ENCODE assay signal across 15 cellular contexts in genomic region chr3:63753567-63753966, GRCh38.
A peak's percentile ranks its signal among the peaks of the same experiment; 100 is the strongest.
DNase-seq lines count a peak whose midpoint lies in the region; ATAC-seq, FAIRE-seq and TF ChIP-seq lines count a peak whose summit lies in the region.
"Had no signal": no experiment of that assay in that cellular context is flagged by ENCODE, and none has a peak within 500 bp of the region (broad histone marks: within the 10 kb centered on the region; RNA-seq: fewer than 3 reads in every experiment).

No MANE protein-coding gene starts in this region.

- H3K4me3 ChIP-seq in astrocyte (ENCODE audit: insufficient read depth, low read depth, low read length) (no peak overlapping the region), endodermal cell (ENCODE audit: low read length) (no peak overlapping the region), coronary artery (no peak overlapping the region)
- H3K4me3 ChIP-seq: prostate gland, SJSA1, testis had no signal

- no peaks in the 10 kb centered on the region for H3K36me3 ChIP-seq in astrocyte (ENCODE audit: insufficient read depth, low read length)
- no peaks in the 10 kb centered on the region for H3K36me3 ChIP-seq in endodermal cell (ENCODE audit: control insufficient read depth, insufficient read depth, low read length)
- H3K36me3 ChIP-seq: prostate gland, SJSA1 had no signal

- TF ChIP-seq CTCF in astrocyte (IDR thresholded peaks at IDR 0.05; ENCODE audit: insufficient read depth, low read depth, low read length) = no peak
- no peak for TF ChIP-seq CTCF in endodermal cell (conservative IDR thresholded peaks at IDR 0.05)
- TF ChIP-seq CTCF in coronary artery (IDR thresholded peaks at IDR 0.05) = no peak

- no peaks in the 10 kb centered on the region for H3K9me3 Mint-ChIP-seq in astrocyte (ENCODE audit: unreplicated experiment)
- H3K9me3 Mint-ChIP-seq in endodermal cell = no peaks in the 10 kb centered on the region
- H3K9me3 Mint-ChIP-seq: activated CD4-positive, alpha-beta T cell treated with anti-CD3 and anti-CD28 coated beads, Interleukin-2, amount 10 ng/mL, durations not matched to agents 24 days and 14 days had no signal

- peak; percentile 35 for DNase-seq in ACHN
- DNase-seq in HT-29 (ENCODE audit: low spot score) = peak; percentile 42
- DNase-seq in astrocyte (ENCODE audit: low read depth) = peak; percentile 25
- peak; percentile 68 for DNase-seq in iPS-NIHi11 (ENCODE audit: low spot score)
- DNase-seq in endodermal cell = no peak
- no peak for DNase-seq in NCI-H2107 treated with DMSO at 0.1 percent for 48 hours (lab: John Stamatoyannopoulos, UW; ENCODE audit: unreplicated experiment)
- DNase-seq in coronary artery (ENCODE audit: low spot score) = no peak
- DNase-seq: activated CD4-positive, alpha-beta T cell treated with anti-CD3 and anti-CD28 coated beads, Interleukin-2, amount 10 ng/mL, durations not matched to agents 24 days and 14 days; NCI-H510A treated with DMSO at 0.1 percent for 48 hours; testis had no signal

- FAIRE-seq in astrocyte (lab: Jason Lieb, UNC) = no peak

- H3K27me3 ChIP-seq in astrocyte (ENCODE audit: insufficient read depth, low read length) (no peaks in the 10 kb centered on the region), endodermal cell (ENCODE audit: control insufficient read depth, insufficient read depth, low read length, poor library complexity, severe bottlenecking) (no peaks in the 10 kb centered on the region)
- H3K27me3 ChIP-seq: SJSA1, testis had no signal

- H3K9me3 ChIP-seq in astrocyte (ENCODE audit: insufficient read depth, low read depth, low read length) = no peaks in the 10 kb centered on the region
- H3K9me3 ChIP-seq in endodermal cell (ENCODE audit: control insufficient read depth, low read length) = no peaks in the 10 kb centered on the region
- H3K9me3 ChIP-seq: prostate gland, SJSA1, testis had no signal

- in situ Hi-C loops in ACHN (cut with HindIII; ENCODE audit: low pct_ligation_motif_present, low pct_unique_long_range_greater_than_20kb, low sequenced_read_pairs) = no loop called here

- H3K9ac ChIP-seq in astrocyte (ENCODE audit: low read length) = no peak overlapping the region
- no peak overlapping the region for H3K9ac ChIP-seq in endodermal cell (ENCODE audit: extremely low read depth, low read length, poor library complexity, severe bottlenecking)
- H3K9ac ChIP-seq: KMS-11 had no signal

- H3K36me3 Mint-ChIP-seq in astrocyte (ENCODE audit: low read depth, unreplicated experiment) = no peaks in the 10 kb centered on the region
- H3K36me3 Mint-ChIP-seq in endodermal cell (ENCODE audit: low read depth) = no peaks in the 10 kb centered on the region

- WGBS in endodermal cell (ENCODE audit: insufficient coverage in 1 of 2, insufficient read length in 1 of 2), 2 experiments = 71 to 100% methylated on average over 1 to 3 of the region's 4 CpGs

- no peak overlapping the region for H3K4me2 ChIP-seq in astrocyte (ENCODE audit: low read length)
- H3K4me2 ChIP-seq: KMS-11 had no signal

- H3K79me2 ChIP-seq in astrocyte (ENCODE audit: insufficient read depth, low read length) = no peaks in the 10 kb centered on the region

- H3K27me3 Mint-ChIP-seq in astrocyte (ENCODE audit: low read depth, unreplicated experiment) (no peaks in the 10 kb centered on the region), endodermal cell (ENCODE audit: insufficient read depth) (peaks cover 2% of the 10 kb centered on the region)
- H3K27me3 Mint-ChIP-seq: activated CD4-positive, alpha-beta T cell treated with anti-CD3 and anti-CD28 coated beads, Interleukin-2, amount 10 ng/mL, durations not matched to agents 24 days and 14 days had no signal

- H3K27ac Mint-ChIP-seq in astrocyte (ENCODE audit: unreplicated experiment) (no peak overlapping the region), endodermal cell (no peak overlapping the region)
- H3K27ac Mint-ChIP-seq: activated CD4-positive, alpha-beta T cell treated with anti-CD3 and anti-CD28 coated beads, Interleukin-2, amount 10 ng/mL, durations not matched to agents 24 days and 14 days; B cell had no signal

- H2AFZ ChIP-seq in astrocyte (ENCODE audit: low read depth, low read length) = no peak overlapping the region

- H3K4me1 Mint-ChIP-seq in astrocyte (ENCODE audit: low read depth, unreplicated experiment) = no peaks in the 10 kb centered on the region
- no peaks in the 10 kb centered on the region for H3K4me1 Mint-ChIP-seq in endodermal cell
- H3K4me1 Mint-ChIP-seq: activated CD4-positive, alpha-beta T cell treated with anti-CD3 and anti-CD28 coated beads, Interleukin-2, amount 10 ng/mL, durations not matched to agents 24 days and 14 days; B cell had no signal

- H3K27ac ChIP-seq in astrocyte (ENCODE audit: low read depth, low read length) (no peak overlapping the region), endodermal cell (ENCODE audit: low read depth, low read length) (no peak overlapping the region), coronary artery (no peak overlapping the region)
- H3K27ac ChIP-seq: KMS-11, prostate gland, SJSA1, testis had no signal

- H3K4me1 ChIP-seq in astrocyte (ENCODE audit: insufficient read depth, low read length) (no peaks in the 10 kb centered on the region), endodermal cell (ENCODE audit: control insufficient read depth, insufficient read depth, low read length) (no peaks in the 10 kb centered on the region)
- H3K4me1 ChIP-seq: prostate gland, SJSA1, testis had no signal

- no peak overlapping the region for H3K4me3 Mint-ChIP-seq in astrocyte (ENCODE audit: unreplicated experiment)
- no peak overlapping the region for H3K4me3 Mint-ChIP-seq in endodermal cell
- H3K4me3 Mint-ChIP-seq: activated CD4-positive, alpha-beta T cell treated with anti-CD3 and anti-CD28 coated beads, Interleukin-2, amount 10 ng/mL, durations not matched to agents 24 days and 14 days; B cell had no signal

- no peaks in the 10 kb centered on the region for H4K20me1 ChIP-seq in astrocyte (ENCODE audit: insufficient read depth, low read length)

- no peak for ATAC-seq in GM19467 (IDR thresholded peaks at IDR 0.05; ENCODE audit: unreplicated experiment)

Comparison
In these comparisons a context has a peak if more than half of its experiments do, and no peak if none do; other contexts are left out.
1. DNase-seq: peak in ACHN (single experiment), HT-29 (single experiment), astrocyte (single experiment) and iPS-NIHi11 (single experiment); none in endodermal cell (single experiment), NCI-H2107 treated with DMSO at 0.1 percent for 48 hours (single experiment) and coronary artery (single experiment).